In genomic region chr16:88681084-88681680, GRCh38 we compare ENCODE assay signal across 8 cellular contexts. TPM values are rescaled to one million over a fixed set of nuclear protein-coding genes. Genes with fewer than 3 reads are reported as not detected.
DNase-seq lines count a peak whose midpoint lies in the region; ATAC-seq, FAIRE-seq and TF ChIP-seq lines count a peak whose summit lies in the region.

No MANE protein-coding gene starts in this region.

- H2AFZ ChIP-seq in keratinocyte (ENCODE audit: control insufficient read depth, low read length) = no peak overlapping the region

- no peaks in the 10 kb centered on the region for H3K9me1 ChIP-seq in keratinocyte (ENCODE audit: control insufficient read depth, extremely low read depth, insufficient read depth, low read length)

- no peak overlapping the region for H3K9ac ChIP-seq in keratinocyte (ENCODE audit: control insufficient read depth, extremely low read depth, insufficient read depth, low read length)

- H3K4me3 Mint-ChIP-seq in activated T-cell treated with anti-CD3 and anti-CD28 coated beads, Interleukin-2, amount 50 U/mL, for 72 hours = peak overlapping the region; percentile 78 to 91

- no peaks in the 10 kb centered on the region for H3K27me3 Mint-ChIP-seq in activated T-cell treated with anti-CD3 and anti-CD28 coated beads, Interleukin-2, amount 50 U/mL, for 72 hours (ENCODE audit: low read depth)

- no peak overlapping the region for H3K4me2 ChIP-seq in keratinocyte (ENCODE audit: control insufficient read depth, extremely low read depth, insufficient read depth, low read depth, low read length)

- peak; percentile 49 for DNase-seq in HPDE6-E6E7 (ENCODE audit: extremely low spot score)
- peak; percentile 55 to 62 for DNase-seq in activated T-cell treated with anti-CD3 and anti-CD28 coated beads, Interleukin-2, amount 50 U/mL, for 72 hours
- DNase-seq in keratinocyte (ENCODE audit: low read depth, low spot score) = no peak
- no peak for DNase-seq in MV-4-11 (lab: John Stamatoyannopoulos, UW)
- DNase-seq in pons (ENCODE audit: low spot score) = no peak
- DNase-seq in GM19238 (ENCODE audit: insufficient read length, low spot score) = no peak
- DNase-seq in NCI-H1694 (lab: John Stamatoyannopoulos, UW) = no peak

- no peaks in the 10 kb centered on the region for H3K9me3 ChIP-seq in keratinocyte (ENCODE audit: control insufficient read depth, low read depth, low read length)

- peaks cover 35% of the 10 kb centered on the region for H3K4me1 Mint-ChIP-seq in activated T-cell treated with anti-CD3 and anti-CD28 coated beads, Interleukin-2, amount 50 U/mL, for 72 hours (ENCODE audit: low read depth)

- H3K27me3 ChIP-seq in keratinocyte (ENCODE audit: control insufficient read depth, extremely low read depth, insufficient read depth, low read length) = peaks cover 36% of the 10 kb centered on the region

- dilution Hi-C loops in keratinocyte (cut with MboI; ENCODE audit: extremely low pct_ligation_motif_present, low sequenced_read_pairs) = no loop called here

- peaks cover 0 to 2% of the 10 kb centered on the region in 2 donors for H3K36me3 Mint-ChIP-seq in activated T-cell treated with anti-CD3 and anti-CD28 coated beads, Interleukin-2, amount 50 U/mL, for 72 hours (ENCODE audit: insufficient read depth in 2 of 2)

- no peak for FAIRE-seq in keratinocyte (lab: Jason Lieb, UNC)

- TF ChIP-seq CTCF in GM12872 (IDR thresholded peaks at IDR 0.05; ENCODE audit: insufficient read depth, low read depth, low read length) (peak; percentile 71), keratinocyte (optimal IDR thresholded peaks at IDR 0.05 in 1 of 3, IDR thresholded peaks at IDR 0.05 in 1 of 3, conservative IDR thresholded peaks at IDR 0.05 in 1 of 3; ENCODE audit: extremely low read depth in 1 of 3, insufficient read depth in 2 of 3, low read length in 3 of 3) (peak; percentile 44 to 91 (median 88))

- no peaks in the 10 kb centered on the region for H3K79me2 ChIP-seq in keratinocyte (ENCODE audit: control insufficient read depth, insufficient read depth, low read length)

- no peak overlapping the region for H3K27ac ChIP-seq in keratinocyte (ENCODE audit: control insufficient read depth, insufficient read depth, low read length)

- peak overlapping the region; percentile 44 for H3K27ac Mint-ChIP-seq in activated T-cell treated with anti-CD3 and anti-CD28 coated beads, Interleukin-2, amount 50 U/mL, for 72 hours

- no peaks in the 10 kb centered on the region for H3K36me3 ChIP-seq in keratinocyte (ENCODE audit: control insufficient read depth in 2 of 2, extremely low read depth in 1 of 2, insufficient read depth in 2 of 2, low read length in 2 of 2)

- ATAC-seq in activated T-cell treated with anti-CD3 and anti-CD28 coated beads, Interleukin-2, amount 50 U/mL, for 72 hours (replicated peaks in 1 of 2) = peak; percentile 20 to 21

- H4K20me1 ChIP-seq in keratinocyte (ENCODE audit: control insufficient read depth, extremely low read depth, insufficient read depth, low read length) = no peaks in the 10 kb centered on the region

- H3K4me3 ChIP-seq in keratinocyte (ENCODE audit: control insufficient read depth in 2 of 3, extremely low read depth in 1 of 3, insufficient read depth in 2 of 3, low read depth in 1 of 3, low read length in 3 of 3) = no peak overlapping the region

- H3K4me1 ChIP-seq in keratinocyte (ENCODE audit: control insufficient read depth, extremely low read depth, insufficient read depth, low read length) = peaks cover 11% of the 10 kb centered on the region

- H3K9me3 Mint-ChIP-seq in activated T-cell treated with anti-CD3 and anti-CD28 coated beads, Interleukin-2, amount 50 U/mL, for 72 hours = no peaks in the 10 kb centered on the region

RNA-seq across cellular contexts. Expression of gene SNAI3, which starts 5.1 kb away (rescaled TPM):
- 10 to 100 TPM in 1 of 2 donors, 1 to 10 TPM in 1; 8.4 to 10.5 TPM for total RNA-seq in activated T-cell treated with anti-CD3 and anti-CD28 coated beads, Interleukin-2, amount 50 U/mL, for 72 hours
- not detected in 3 replicates for polyA plus RNA-seq in keratinocyte
- polyA plus RNA-seq in keratinocyte (2011; ENCODE audit: low read depth) = not detected
- polyA plus RNA-seq in keratinocyte (2011; cell fraction: cytosol; rRNA removed) = not detected in 2 replicates
- polyA plus RNA-seq in keratinocyte (2011; cell fraction: nucleus; rRNA removed) = not detected in 2 replicates
- 0.11 TPM in 2 replicates for polyA plus RNA-seq in keratinocyte (2012; ENCODE audit: low replicate concordance)
- not detected in 3 replicates for polyA minus RNA-seq in keratinocyte
- not detected for polyA minus RNA-seq in keratinocyte (2011; cell fraction: cytosol; rRNA and poly(A)+ RNA removed)
- polyA minus RNA-seq in keratinocyte (2011; cell fraction: nucleus; rRNA and poly(A)+ RNA removed) = not detected in 2 replicates

RNA-seq across cellular contexts. Expression of gene MVD, which starts 18.3 kb away (rescaled TPM):
- total RNA-seq in activated T-cell treated with anti-CD3 and anti-CD28 coated beads, Interleukin-2, amount 50 U/mL, for 72 hours = 10 to 100 TPM; 64.5 to 80.5 TPM
- 59.6 to 85.7 TPM (median 70.6 TPM) in 3 replicates for polyA plus RNA-seq in keratinocyte
- polyA plus RNA-seq in keratinocyte (2011; ENCODE audit: low read depth) = 6.2 TPM
- 27.1 and 81.7 TPM in 2 replicates for polyA plus RNA-seq in keratinocyte (2011; cell fraction: cytosol; rRNA removed)
- polyA plus RNA-seq in keratinocyte (2011; cell fraction: nucleus; rRNA removed) = 85.4 and 108 TPM in 2 replicates
- 29.7 and 186 TPM in 2 replicates for polyA plus RNA-seq in keratinocyte (2012; ENCODE audit: low replicate concordance)
- polyA minus RNA-seq in keratinocyte = 29.4 to 82.0 TPM (median 32.6 TPM) in 3 replicates
- 113 TPM for polyA minus RNA-seq in keratinocyte (2011; cell fraction: cytosol; rRNA and poly(A)+ RNA removed)
- polyA minus RNA-seq in keratinocyte (2011; cell fraction: nucleus; rRNA and poly(A)+ RNA removed) = 43.2 and 50.2 TPM in 2 replicates

RNA-seq across cellular contexts. Expression of gene RNF166, which starts 25.0 kb away (rescaled TPM):
- total RNA-seq in activated T-cell treated with anti-CD3 and anti-CD28 coated beads, Interleukin-2, amount 50 U/mL, for 72 hours = 10 to 100 TPM; 58.6 to 64.5 TPM
- polyA plus RNA-seq in keratinocyte = 3.2 to 4.7 TPM (median 3.4 TPM) in 3 replicates
- 3.3 TPM for polyA plus RNA-seq in keratinocyte (2011; ENCODE audit: low read depth)
- polyA plus RNA-seq in keratinocyte (2011; cell fraction: cytosol; rRNA removed) = 2.1 and 4.6 TPM in 2 replicates
- 5.0 and 8.5 TPM in 2 replicates for polyA plus RNA-seq in keratinocyte (2011; cell fraction: nucleus; rRNA removed)
- polyA plus RNA-seq in keratinocyte (2012; ENCODE audit: low replicate concordance) = 4.0 and 4.4 TPM in 2 replicates
- polyA minus RNA-seq in keratinocyte = 2.0 to 8.1 TPM (median 2.4 TPM) in 3 replicates
- polyA minus RNA-seq in keratinocyte (2011; cell fraction: cytosol; rRNA and poly(A)+ RNA removed) = 10.2 TPM
- polyA minus RNA-seq in keratinocyte (2011; cell fraction: nucleus; rRNA and poly(A)+ RNA removed) = 3.8 and 4.0 TPM in 2 replicates

RNA-seq across cellular contexts. Expression of gene CTU2, which starts 25.1 kb away (rescaled TPM):
- total RNA-seq in activated T-cell treated with anti-CD3 and anti-CD28 coated beads, Interleukin-2, amount 50 U/mL, for 72 hours = 10 to 100 TPM; 25.9 to 34.9 TPM
- polyA plus RNA-seq in keratinocyte = 6.3 to 10.0 TPM (median 7.4 TPM) in 3 replicates
- 13.6 TPM for polyA plus RNA-seq in keratinocyte (2011; ENCODE audit: low read depth)
- 2.6 and 8.7 TPM in 2 replicates for polyA plus RNA-seq in keratinocyte (2011; cell fraction: cytosol; rRNA removed)
- polyA plus RNA-seq in keratinocyte (2011; cell fraction: nucleus; rRNA removed) = 8.2 and 11.1 TPM in 2 replicates
- polyA plus RNA-seq in keratinocyte (2012; ENCODE audit: low replicate concordance) = 12.3 and 14.6 TPM in 2 replicates
- 5.0 to 9.6 TPM (median 5.2 TPM) in 3 replicates for polyA minus RNA-seq in keratinocyte
- polyA minus RNA-seq in keratinocyte (2011; cell fraction: cytosol; rRNA and poly(A)+ RNA removed) = 29.7 TPM
- 6.5 and 7.2 TPM in 2 replicates for polyA minus RNA-seq in keratinocyte (2011; cell fraction: nucleus; rRNA and poly(A)+ RNA removed)

RNA-seq across cellular contexts. Expression of gene CYBA, which starts 30.3 kb away (rescaled TPM):
- 100 to 1,000 TPM; 199 to 318 TPM for total RNA-seq in activated T-cell treated with anti-CD3 and anti-CD28 coated beads, Interleukin-2, amount 50 U/mL, for 72 hours
- 4.4 to 22.7 TPM (median 7.7 TPM) in 3 replicates for polyA plus RNA-seq in keratinocyte
- polyA plus RNA-seq in keratinocyte (2011; ENCODE audit: low read depth) = 0.57 TPM
- 4.6 and 19.9 TPM in 2 replicates for polyA plus RNA-seq in keratinocyte (2011; cell fraction: cytosol; rRNA removed)
- 14.9 and 28.4 TPM in 2 replicates for polyA plus RNA-seq in keratinocyte (2011; cell fraction: nucleus; rRNA removed)
- polyA plus RNA-seq in keratinocyte (2012; ENCODE audit: low replicate concordance) = 3.4 and 14.6 TPM in 2 replicates
- 3.8 to 15.7 TPM (median 7.3 TPM) in 3 replicates for polyA minus RNA-seq in keratinocyte
- 40.9 TPM for polyA minus RNA-seq in keratinocyte (2011; cell fraction: cytosol; rRNA and poly(A)+ RNA removed)
- polyA minus RNA-seq in keratinocyte (2011; cell fraction: nucleus; rRNA and poly(A)+ RNA removed) = 13.5 and 14.9 TPM in 2 replicates

Comparison
In these comparisons a context has a peak if more than half of its experiments do, and no peak if none do; other contexts are left out.
1. DNase-seq: peak in HPDE6-E6E7 (single experiment) and activated T-cell treated with anti-CD3 and anti-CD28 coated beads, Interleukin-2, amount 50 U/mL, for 72 hours (2 of 2); none in keratinocyte (single experiment), MV-4-11 (single experiment), pons (single experiment), GM19238 (single experiment) and NCI-H1694 (single experiment).